ENCODE assay signal across 1 cellular context in genomic region chr19:12938536-12939291, GRCh38.
TF ChIP-seq lines count a peak whose summit lies in the region.

CALR (plus strand) TSS chr19:12938609; CDS start chr19:12938680, 71 bp downstream.

TF ChIP-seq in K562, 482 proteins besides CTCF, POLR2A, EP300 and RAD21 (continued from another document and continues in another):
- TF ChIP-seq ARID4B (CRISPR knock-in tag; IDR thresholded peaks at IDR 0.05) (peak; percentile 98), TCF7 (IDR thresholded peaks at IDR 0.05; ENCODE audit: borderline replicate concordance) (peak; percentile 78; the same call in 1 of the 2 replicates), ZBTB7A (IDR thresholded peaks at IDR 0.05; ENCODE audit: borderline replicate concordance, control insufficient read depth, low read depth, low read length) (peak; percentile 78), SMAD4 (CRISPR knock-in tag; conservative IDR thresholded peaks at IDR 0.05) (0 out of 2 replicates have a peak, but pooled peaks have one; percentile 3), HDAC8 (tag; IDR thresholded peaks at IDR 0.05) (peak; percentile 20; the same call in 1 of the 2 replicates), ZBTB12 (CRISPR knock-in tag; IDR thresholded peaks at IDR 0.05) (no peak), MCM2 (IDR thresholded peaks at IDR 0.05; ENCODE audit: low read depth) (no peak), RB1 (IDR thresholded peaks at IDR 0.05; ENCODE audit: low read depth) (peak; percentile 86), CC2D1A (IDR thresholded peaks at IDR 0.05) (no peak), TAF7 (tag; IDR thresholded peaks at IDR 0.05) (peak; percentile 84), ETS1 (conservative IDR thresholded peaks at IDR 0.05; ENCODE audit: control insufficient read depth, low read depth, low read length) (peak; percentile 84), SMARCC2 (IDR thresholded peaks at IDR 0.05; ENCODE audit: low read depth) (no peak), ZBTB43 (CRISPR knock-in tag; IDR thresholded peaks at IDR 0.05) (0 out of 2 replicates have a peak, but pooled peaks have one; percentile 20), MXI1 (IDR thresholded peaks at IDR 0.05; ENCODE audit: low read depth, low read length) (peak; percentile 90), NCOA6 (IDR thresholded peaks at IDR 0.05) (peak; percentile 95), IRF2 (CRISPR knock-in tag; IDR thresholded peaks at IDR 0.05) (no peak), TCF3 (CRISPR knock-in tag; IDR thresholded peaks at IDR 0.05) (no peak), GTF2F1 (IDR thresholded peaks at IDR 0.05; ENCODE audit: low read depth, low read length) (peak; percentile 92), OTX1 (CRISPR knock-in tag; IDR thresholded peaks at IDR 0.05) (0 out of 2 replicates have a peak, but pooled peaks have one; percentile 19), GTF2E2 (tag; IDR thresholded peaks at IDR 0.05) (peak; percentile 95), ZNF830 (CRISPR knock-in tag; IDR thresholded peaks at IDR 0.05) (peak; percentile 50; the same call in 1 of the 2 replicates), TFAP4 (CRISPR knock-in tag; IDR thresholded peaks at IDR 0.05; ENCODE audit: borderline replicate concordance) (no peak; the same call in 1 of the 2 replicates), NR1H2 (CRISPR knock-in tag; IDR thresholded peaks at IDR 0.05) (peak; percentile 87), PRPF4 (IDR thresholded peaks at IDR 0.05; ENCODE audit: insufficient read depth, low read depth, low read length, poor library complexity, severe bottlenecking) (peak; percentile 98), FOXJ2 (tag; IDR thresholded peaks at IDR 0.05) (no peak; the same call in none of the 2 replicates), GTF2B (IDR thresholded peaks at IDR 0.05; ENCODE audit: extremely low read depth, insufficient read length) (peak; percentile 82), ZNF695 (CRISPR knock-in tag; IDR thresholded peaks at IDR 0.05) (peak; percentile 24; the same call in 1 of the 2 replicates), E2F4 (CRISPR knock-in tag; IDR thresholded peaks at IDR 0.05; ENCODE audit: low read depth) (peak; percentile 52; the same call in 1 of the 2 replicates), TRIM24 (IDR thresholded peaks at IDR 0.05) (peak in 1 of 2 experiments; percentile 64; a peak in 2 of 4 replicates), ILF3 (IDR thresholded peaks at IDR 0.05; ENCODE audit: borderline replicate concordance) (peak; percentile 65; the same call in 1 of the 2 replicates), RBM25 (IDR thresholded peaks at IDR 0.05; ENCODE audit: low read depth, low read length, severe bottlenecking) (no peak), PTBP1 (IDR thresholded peaks at IDR 0.05; ENCODE audit: low read depth, low read length) (no peak), HNRNPK (IDR thresholded peaks at IDR 0.05; ENCODE audit: low read depth, low read length, poor library complexity, severe bottlenecking) (no peak), ZC3H4 (CRISPR knock-in tag; IDR thresholded peaks at IDR 0.05; ENCODE audit: borderline replicate concordance) (peak; percentile 62; the same call in 1 of the 2 replicates), RBM14 (IDR thresholded peaks at IDR 0.05; ENCODE audit: borderline replicate concordance, insufficient read depth, low read depth, low read length) (peak; percentile 64; the same call in 1 of the 2 replicates), SFPQ (IDR thresholded peaks at IDR 0.05; ENCODE audit: low read depth, low read length) (no peak), POLR2AphosphoS2 (IDR thresholded peaks at IDR 0.05; ENCODE audit: low read length) (peak; percentile 19; the same call in 1 of the 2 replicates), SAP30 (IDR thresholded peaks at IDR 0.05; ENCODE audit: borderline replicate concordance, insufficient read depth, low read depth, low read length, poor library complexity, severe bottlenecking) (peak; percentile 84), POLR2H (tag; IDR thresholded peaks at IDR 0.05; ENCODE audit: low read depth) (peak; percentile 98), FIP1L1 (IDR thresholded peaks at IDR 0.05; ENCODE audit: low read depth, low read length, poor library complexity, severe bottlenecking) (peak; percentile 97), NCOR1 (IDR thresholded peaks at IDR 0.05) (peak; percentile 38; the same call in 1 of the 2 replicates), ZNF740 (CRISPR knock-in tag; IDR thresholded peaks at IDR 0.05) (peak; percentile 87), ZNF740 (tag; IDR thresholded peaks at IDR 0.05) (peak in 1 of 2 experiments; percentile 67; a peak in 1 of 4 replicates), ZNF41 (CRISPR knock-in tag; conservative IDR thresholded peaks at IDR 0.05) (0 out of 2 replicates have a peak, but pooled peaks have one; percentile 43), FOXP1 (CRISPR knock-in tag; IDR thresholded peaks at IDR 0.05) (peak; percentile 88; the same call in 1 of the 2 replicates), ZNF133 (CRISPR knock-in tag; IDR thresholded peaks at IDR 0.05) (no peak), ZNF766 (CRISPR knock-in tag; conservative IDR thresholded peaks at IDR 0.05) (peak; percentile 52; the same call in 1 of the 2 replicates), XRCC5 (IDR thresholded peaks at IDR 0.05; ENCODE audit: low read depth, low read length) (peak; percentile 53; the same call in 1 of the 2 replicates)
